ENCODE assay signal across 8 cellular contexts in genomic region chr11:43644626-43645299, GRCh38. TPM values are rescaled to one million over a fixed set of nuclear protein-coding genes. Genes with fewer than 3 reads are reported as not detected.
DNase-seq lines count a peak whose midpoint lies in the region; ATAC-seq, FAIRE-seq and TF ChIP-seq lines count a peak whose summit lies in the region.

No MANE protein-coding gene starts in this region.

- FAIRE-seq in HTR-8/SVneo (lab: Jason Lieb, UNC), result peak; percentile 4

- in situ Hi-C loops in brain microvascular endothelial cell (cut with HindIII; ENCODE audit: low pct_ligation_motif_present, low sequenced_read_pairs), result no loop called here
- in situ Hi-C loops in transverse colon (cut with MboI; ENCODE audit: low pct_ligation_motif_present in 1 of 4, low pct_unique_long_range_greater_than_20kb in 1 of 4, low sequenced_read_pairs in 3 of 4), result no loop called here

- TF ChIP-seq EP300 in transverse colon (IDR thresholded peaks at IDR 0.05; ENCODE audit: low read depth), result no peak

- DNase-seq in HTR-8/SVneo (ENCODE audit: insufficient read length, low spot score) (no peak), brain microvascular endothelial cell (no peak), right lobe of liver (peak in 1 of 3 donors; percentile 52), transverse colon (peak; percentile 8), Ammon's horn (ENCODE audit: low spot score) (no peak), ureter (ENCODE audit: low spot score) (no peak), H4 (ENCODE audit: low spot score) (no peak)

- peak overlapping the region; percentile 85 to 91 (median 90) for H3K9ac ChIP-seq in BLaER1 treated with 17β-estradiol and CSF1 and Interleukin-3, amounts not matched to agents 10 nM and 100 nM

- H3K36me3 ChIP-seq in BLaER1 treated with 17β-estradiol and CSF1 and Interleukin-3, amounts not matched to agents 10 nM and 100 nM, result peaks cover 0 to 5% (median 3%) of the 10 kb centered on the region in 11 experiments; a peak in 9 of 22 replicates
- H3K36me3 ChIP-seq in brain microvascular endothelial cell (replicated peaks), result no peaks in the 10 kb centered on the region
- H3K36me3 ChIP-seq in right lobe of liver, result no peaks in the 10 kb centered on the region
- no peaks in the 10 kb centered on the region for H3K36me3 ChIP-seq in transverse colon

- H3K4me2 ChIP-seq in BLaER1 treated with 17β-estradiol and CSF1 and Interleukin-3, amounts not matched to agents 10 nM and 100 nM, result peak overlapping the region; percentile 80 to 95 (median 88)

- no peaks in the 10 kb centered on the region for H4K20me1 ChIP-seq in BLaER1 treated with 17β-estradiol and CSF1 and Interleukin-3, amounts not matched to agents 10 nM and 100 nM

- H3K27me3 ChIP-seq in BLaER1 treated with 17β-estradiol and CSF1 and Interleukin-3, amounts not matched to agents 10 nM and 100 nM, result no peaks in the 10 kb centered on the region; a peak in 1 of 22 replicates
- H3K27me3 ChIP-seq in brain microvascular endothelial cell (replicated peaks) (peaks cover 2% of the 10 kb centered on the region), right lobe of liver (no peaks in the 10 kb centered on the region), transverse colon (peaks cover 30% of the 10 kb centered on the region)

- WGBS in right lobe of liver (ENCODE audit: insufficient coverage, low coverage, low lambda C conversion rate, missing lambda C conversion rate), result 12% methylated on average over 7 of the region's 7 CpGs
- 25% methylated on average over 7 of the region's 7 CpGs; no CpG with 5 or more reads in 1 of the 2 donors for WGBS in transverse colon (ENCODE audit: low coverage in 1 of 2), 2 donors

- H3K9me3 ChIP-seq in BLaER1 treated with 17β-estradiol and CSF1 and Interleukin-3, amounts not matched to agents 10 nM and 100 nM (replicated peaks in 1 of 11), result no peaks in the 10 kb centered on the region
- H3K9me3 ChIP-seq in right lobe of liver (no peaks in the 10 kb centered on the region), transverse colon (no peaks in the 10 kb centered on the region)

- TF ChIP-seq CTCF in brain microvascular endothelial cell (IDR thresholded peaks at IDR 0.05; ENCODE audit: low read depth, low read length, missing control alignments), result no peak
- no peak for TF ChIP-seq CTCF in right lobe of liver (IDR thresholded peaks at IDR 0.05)
- no peak for TF ChIP-seq CTCF in transverse colon (IDR thresholded peaks at IDR 0.05)

- intact Hi-C loops in right lobe of liver (cut with DNase I) (no loop called here), transverse colon (cut with DNase I; ENCODE audit: low total_unique reads) (no loop called here)

- peaks cover 8 to 19% (median 14%) of the 10 kb centered on the region in 10 experiments for H3K4me1 ChIP-seq in BLaER1 treated with 17β-estradiol and CSF1 and Interleukin-3, amounts not matched to agents 10 nM and 100 nM
- peaks cover 0 to 26% (median 4%) of the 10 kb centered on the region in 4 donors for H3K4me1 ChIP-seq in right lobe of liver
- H3K4me1 ChIP-seq in transverse colon, result peaks cover 6 to 14% (median 7%) of the 10 kb centered on the region in 4 donors

- H3K27ac ChIP-seq in BLaER1 treated with 17β-estradiol and CSF1 and Interleukin-3, amounts not matched to agents 10 nM and 100 nM, result peak overlapping the region; percentile 82 to 90 (median 84); a peak in 21 of 22 replicates
- H3K27ac ChIP-seq in brain microvascular endothelial cell (no peak overlapping the region), right lobe of liver (peak overlapping the region; percentile 66 to 88 (median 81)), transverse colon (peak overlapping the region in 3 of 4 donors; percentile 68 to 79 (median 78))

- peak overlapping the region; percentile 77 to 87 (median 82) for H3K4me3 ChIP-seq in BLaER1 treated with 17β-estradiol and CSF1 and Interleukin-3, amounts not matched to agents 10 nM and 100 nM
- peak overlapping the region; percentile 87 for H3K4me3 ChIP-seq in brain microvascular endothelial cell (ENCODE audit: low read depth, low read length)
- peak overlapping the region; percentile 72 to 75 (median 75) for H3K4me3 ChIP-seq in right lobe of liver
- H3K4me3 ChIP-seq in transverse colon, result peak overlapping the region; percentile 79 to 94 (median 80)

- TF ChIP-seq POLR2A in right lobe of liver (IDR thresholded peaks at IDR 0.05) (no peak), transverse colon (IDR thresholded peaks at IDR 0.05) (no peak)

- ATAC-seq in right lobe of liver, result peak; percentile 62 to 72 (median 69)

RNA-seq across cellular contexts. Expression of gene HSD17B12, which starts 35.8 kb away (rescaled TPM):
- total RNA-seq in right lobe of liver, result 100 to 1,000 TPM in 2 of 6 experiments, 10 to 100 TPM in 4; 68.3 to 107 (median 93.2) TPM
- 10 to 100 TPM; 33.3 to 65.7 (median 47.1) TPM for total RNA-seq in transverse colon
- total RNA-seq in ureter, result 102 TPM
- 65.0 and 81.1 TPM in 2 replicates for total RNA-seq in H4 (2014; rRNA removed; shearing (Covaris generic))
